ENCODE assay signal across 8 cellular contexts in genomic region chr20:33947709-33948295, GRCh38. TPM values are rescaled to one million over a fixed set of nuclear protein-coding genes. Genes with fewer than 3 reads are reported as not detected.
DNase-seq lines count a peak whose midpoint lies in the region; ATAC-seq, FAIRE-seq and TF ChIP-seq lines count a peak whose summit lies in the region.

No MANE protein-coding gene starts in this region.

- FAIRE-seq in urothelium cell line (lab: Jason Lieb, UNC) = peak; percentile 62

- ATAC-seq in right lobe of liver = peak; percentile 53 to 77 (median 71)
- ATAC-seq in HG03439 (IDR thresholded peaks at IDR 0.05; ENCODE audit: unreplicated experiment) = no peak
- no peak for ATAC-seq in stimulated activated memory B cell treated with anti-CD40 and anti-IgM and Interleukin-4, amounts not matched to agents 10 μg/mL and 1 μg/mL and 100 μg/mL, for 72 hours

- DNase-seq in Caki2 (ENCODE audit: low read depth) (peak; percentile 40), HT-29 (ENCODE audit: low spot score) (peak; percentile 89), SJCRH30 (peak; percentile 70 to 86), astrocyte of the cerebellum (ENCODE audit: low read depth) (no peak), right lobe of liver (no peak), urothelium cell line (ENCODE audit: low spot score) (peak; percentile 35)

- no peak overlapping the region for H3K27ac Mint-ChIP-seq in stimulated activated memory B cell treated with anti-CD40 and anti-IgM and Interleukin-4, amounts not matched to agents 10 μg/mL and 1 μg/mL and 100 μg/mL, for 72 hours

- 31% methylated on average over 2 of the region's 2 CpGs for WGBS in right lobe of liver (ENCODE audit: insufficient coverage, low coverage, low lambda C conversion rate, missing lambda C conversion rate)

- in situ Hi-C loops in Caki2 (cut with HindIII; ENCODE audit: low pct_unique_long_range_greater_than_20kb, low sequenced_read_pairs) (no loop called here), astrocyte of the cerebellum (cut with HindIII; ENCODE audit: low sequenced_read_pairs) (no loop called here)

- peaks cover 9% of the 10 kb centered on the region for H3K27me3 Mint-ChIP-seq in stimulated activated memory B cell treated with anti-CD40 and anti-IgM and Interleukin-4, amounts not matched to agents 10 μg/mL and 1 μg/mL and 100 μg/mL, for 72 hours

- H3K4me3 ChIP-seq in SJCRH30 (no peak overlapping the region), astrocyte of the cerebellum (ENCODE audit: low read depth, low read length) (no peak overlapping the region), right lobe of liver (no peak overlapping the region)

- H3K36me3 ChIP-seq in SJCRH30 (no peaks in the 10 kb centered on the region), right lobe of liver (no peaks in the 10 kb centered on the region)

- H3K36me3 Mint-ChIP-seq in stimulated activated memory B cell treated with anti-CD40 and anti-IgM and Interleukin-4, amounts not matched to agents 10 μg/mL and 1 μg/mL and 100 μg/mL, for 72 hours = no peaks in the 10 kb centered on the region

- no peak overlapping the region for H3K27ac ChIP-seq in SJCRH30
- no peak overlapping the region for H3K27ac ChIP-seq in right lobe of liver

- no peaks in the 10 kb centered on the region for H3K4me1 Mint-ChIP-seq in stimulated activated memory B cell treated with anti-CD40 and anti-IgM and Interleukin-4, amounts not matched to agents 10 μg/mL and 1 μg/mL and 100 μg/mL, for 72 hours

- H3K27me3 ChIP-seq in SJCRH30 (no peaks in the 10 kb centered on the region), right lobe of liver (no peaks in the 10 kb centered on the region)

- intact Hi-C loops in right lobe of liver (cut with DNase I) = no loop called here

- TF ChIP-seq CTCF in astrocyte of the cerebellum (IDR thresholded peaks at IDR 0.05; ENCODE audit: low read depth, low read length, missing control alignments) (peak; percentile 48), right lobe of liver (IDR thresholded peaks at IDR 0.05) (peak; percentile 45 to 61 (median 49))

- H3K9me3 ChIP-seq in SJCRH30 (replicated peaks) (peaks cover 9% of the 10 kb centered on the region; the same call in 1 of the 2 replicates), right lobe of liver (no peaks in the 10 kb centered on the region)

- H3K4me1 ChIP-seq in SJCRH30 (no peaks in the 10 kb centered on the region), right lobe of liver (no peaks in the 10 kb centered on the region)

- no peak overlapping the region for H3K4me3 Mint-ChIP-seq in stimulated activated memory B cell treated with anti-CD40 and anti-IgM and Interleukin-4, amounts not matched to agents 10 μg/mL and 1 μg/mL and 100 μg/mL, for 72 hours

- H3K9me3 Mint-ChIP-seq in stimulated activated memory B cell treated with anti-CD40 and anti-IgM and Interleukin-4, amounts not matched to agents 10 μg/mL and 1 μg/mL and 100 μg/mL, for 72 hours = peaks cover 12% of the 10 kb centered on the region

- TF ChIP-seq POLR2A in right lobe of liver (IDR thresholded peaks at IDR 0.05) = no peak

RNA-seq across cellular contexts. Expression of gene RALY, which starts 45.9 kb away (rescaled TPM):
- 258 and 327 TPM in 2 replicates for total RNA-seq in Caki2 (2014; rRNA removed; shearing (Covaris generic); ENCODE audit: low replicate concordance)
- total RNA-seq in HT-29 (2014; rRNA removed; shearing (Covaris generic)) = 290 and 301 TPM in 2 replicates
- total RNA-seq in SJCRH30 (2014; rRNA removed; shearing (Covaris generic)) = 162 and 172 TPM in 2 replicates
- total RNA-seq in right lobe of liver = 10 to 100 TPM; 24.8 to 42.1 (median 33.4) TPM

Comparison
In these comparisons a context has a peak if more than half of its experiments do, and no peak if none do; other contexts are left out.
1. DNase-seq: peak in Caki2 (single experiment), HT-29 (single experiment), SJCRH30 (2 of 2) and urothelium cell line (single experiment); none in astrocyte of the cerebellum (single experiment) and right lobe of liver (0 of 3).
2. ATAC-seq: peak in right lobe of liver (4 of 4); none in HG03439 (single experiment) and stimulated activated memory B cell treated with anti-CD40 and anti-IgM and Interleukin-4, amounts not matched to agents 10 μg/mL and 1 μg/mL and 100 μg/mL, for 72 hours (single experiment).